In genomic region chr22:39177456-39177775, GRCh38 we compare ENCODE assay signal across 13 cellular contexts. TPM values are rescaled to one million over a fixed set of nuclear protein-coding genes. Genes with fewer than 3 reads are reported as not detected.
DNase-seq lines count a peak whose midpoint lies in the region; ATAC-seq and TF ChIP-seq lines count a peak whose summit lies in the region.
"Had no signal": no experiment of that assay in that cellular context is flagged by ENCODE, and none has a peak within 500 bp of the region (broad histone marks: within the 10 kb centered on the region; RNA-seq: fewer than 3 reads in every experiment).

No MANE protein-coding gene starts in this region.

- H3K4me3 Mint-ChIP-seq in activated naive CD8-positive, alpha-beta T cell treated with anti-CD3 and anti-CD28 coated beads, Interleukin-2, amount 10 ng/mL, durations not matched to agents 7 days and 5 days, result no peak overlapping the region
- no peak overlapping the region for H3K4me3 Mint-ChIP-seq in activated naive CD8-positive, alpha-beta T cell treated with anti-CD3 and anti-CD28 coated beads, Interleukin-2, amount 50 U/mL, for 24 hours
- H3K4me3 Mint-ChIP-seq in type B pancreatic cell, result no peak overlapping the region
- H3K4me3 Mint-ChIP-seq: activated naive CD4-positive, alpha-beta T cell treated with anti-CD3 and anti-CD28 coated beads for 36 hours; neural crest cell had no signal

- no peaks in the 10 kb centered on the region for H3K27me3 ChIP-seq in adipocyte (replicated peaks; ENCODE audit: control insufficient read depth, insufficient read depth, low read length)

- H3K9ac ChIP-seq in adipocyte (ENCODE audit: low read length), result peak overlapping the region; percentile 5

- H3K4me1 Mint-ChIP-seq in activated naive CD8-positive, alpha-beta T cell treated with anti-CD3 and anti-CD28 coated beads, Interleukin-2, amount 10 ng/mL, durations not matched to agents 7 days and 5 days, result peaks cover 24% of the 10 kb centered on the region
- peaks cover 37% of the 10 kb centered on the region for H3K4me1 Mint-ChIP-seq in activated naive CD8-positive, alpha-beta T cell treated with anti-CD3 and anti-CD28 coated beads, Interleukin-2, amount 50 U/mL, for 24 hours
- H3K4me1 Mint-ChIP-seq in type B pancreatic cell (ENCODE audit: unreplicated experiment), result peaks cover 36% of the 10 kb centered on the region

- DNase-seq in activated naive CD8-positive, alpha-beta T cell treated with anti-CD3 and anti-CD28 coated beads, Interleukin-2, amount 10 ng/mL, durations not matched to agents 7 days and 5 days, result peak; percentile 39
- no peak for DNase-seq in activated naive CD8-positive, alpha-beta T cell treated with anti-CD3 and anti-CD28 coated beads, Interleukin-2, amount 50 U/mL, for 24 hours
- DNase-seq in adipocyte (ENCODE audit: low read depth) (no peak), mesenteric fat pad (ENCODE audit: low spot score) (peak; percentile 57), type B pancreatic cell (ENCODE audit: extremely low spot score, unreplicated experiment) (peak; percentile 63), D341Med (ENCODE audit: low spot score) (no peak), head of caudate nucleus (no peak)
- DNase-seq: activated naive CD4-positive, alpha-beta T cell treated with anti-CD3 and anti-CD28 coated beads for 36 hours; hippocampal formation; stimulated activated CD4-positive, alpha-beta T cell treated with anti-CD3 and anti-CD28 coated beads, Interleukin-4, amount 100 ng/mL, for 1 hour had no signal

- POLR2A ChIA-PET in activated naive CD8-positive, alpha-beta T cell treated with anti-CD3 and anti-CD28 coated beads, Interleukin-2, amount 10 ng/mL, durations not matched to agents 7 days and 5 days (lab: Charles Lee), result interaction anchor here (0.5 to 0.9 kb wide), 3 partner anchors 39 to 142 kb away, joined by 3 to 4 read pairs (median 3); partner anchors contain the start of gene RPL3

- TF ChIP-seq CTCF in type B pancreatic cell (conservative IDR thresholded peaks at IDR 0.05), result no peak

- intact Hi-C loops in head of caudate nucleus (cut with DNase I), result no loop called here

- peaks cover 32% of the 10 kb centered on the region for H3K4me1 ChIP-seq in adipocyte (ENCODE audit: control insufficient read depth, insufficient read depth, low read length)

- peak overlapping the region; percentile 60 for H3K27ac Mint-ChIP-seq in activated naive CD8-positive, alpha-beta T cell treated with anti-CD3 and anti-CD28 coated beads, Interleukin-2, amount 10 ng/mL, durations not matched to agents 7 days and 5 days
- H3K27ac Mint-ChIP-seq in activated naive CD8-positive, alpha-beta T cell treated with anti-CD3 and anti-CD28 coated beads, Interleukin-2, amount 50 U/mL, for 24 hours, result no peak overlapping the region
- H3K27ac Mint-ChIP-seq in type B pancreatic cell, result no peak overlapping the region
- H3K27ac Mint-ChIP-seq: activated naive CD4-positive, alpha-beta T cell treated with anti-CD3 and anti-CD28 coated beads for 36 hours had no signal

- no peaks in the 10 kb centered on the region for H3K9me3 Mint-ChIP-seq in activated naive CD8-positive, alpha-beta T cell treated with anti-CD3 and anti-CD28 coated beads, Interleukin-2, amount 10 ng/mL, durations not matched to agents 7 days and 5 days
- H3K9me3 Mint-ChIP-seq in activated naive CD8-positive, alpha-beta T cell treated with anti-CD3 and anti-CD28 coated beads, Interleukin-2, amount 50 U/mL, for 24 hours, result no peaks in the 10 kb centered on the region
- no peaks in the 10 kb centered on the region for H3K9me3 Mint-ChIP-seq in type B pancreatic cell
- H3K9me3 Mint-ChIP-seq: activated naive CD4-positive, alpha-beta T cell treated with anti-CD3 and anti-CD28 coated beads for 36 hours; neural crest cell had no signal

- H3K36me3 ChIP-seq in adipocyte (ENCODE audit: control insufficient read depth, insufficient read depth, low read length, severe bottlenecking), result no peaks in the 10 kb centered on the region
- H3K36me3 ChIP-seq: thoracic aorta had no signal

- ATAC-seq in activated naive CD8-positive, alpha-beta T cell treated with anti-CD3 and anti-CD28 coated beads, Interleukin-2, amount 10 ng/mL, durations not matched to agents 7 days and 5 days (ENCODE audit: low read depth), result peak; percentile 7
- ATAC-seq in activated naive CD8-positive, alpha-beta T cell treated with anti-CD3 and anti-CD28 coated beads, Interleukin-2, amount 50 U/mL, for 24 hours, result no peak
- no peak for ATAC-seq in GM19455 (IDR thresholded peaks at IDR 0.05; ENCODE audit: unreplicated experiment)

- no peak overlapping the region for H3K4me3 ChIP-seq in adipocyte (ENCODE audit: low read length)
- H3K4me3 ChIP-seq: thoracic aorta had no signal

- H3K9me3 ChIP-seq in adipocyte (ENCODE audit: control insufficient read depth, low read length), result no peaks in the 10 kb centered on the region
- H3K9me3 ChIP-seq: thoracic aorta had no signal

- H3K27me3 Mint-ChIP-seq in activated naive CD8-positive, alpha-beta T cell treated with anti-CD3 and anti-CD28 coated beads, Interleukin-2, amount 10 ng/mL, durations not matched to agents 7 days and 5 days, result no peaks in the 10 kb centered on the region
- no peaks in the 10 kb centered on the region for H3K27me3 Mint-ChIP-seq in activated naive CD8-positive, alpha-beta T cell treated with anti-CD3 and anti-CD28 coated beads, Interleukin-2, amount 50 U/mL, for 24 hours
- H3K27me3 Mint-ChIP-seq in type B pancreatic cell, result no peaks in the 10 kb centered on the region

- H3K36me3 Mint-ChIP-seq in activated naive CD8-positive, alpha-beta T cell treated with anti-CD3 and anti-CD28 coated beads, Interleukin-2, amount 10 ng/mL, durations not matched to agents 7 days and 5 days, result no peaks in the 10 kb centered on the region
- H3K36me3 Mint-ChIP-seq in activated naive CD8-positive, alpha-beta T cell treated with anti-CD3 and anti-CD28 coated beads, Interleukin-2, amount 50 U/mL, for 24 hours (ENCODE audit: low read depth), result no peaks in the 10 kb centered on the region
- no peaks in the 10 kb centered on the region for H3K36me3 Mint-ChIP-seq in type B pancreatic cell

RNA-seq across cellular contexts. Expression of gene CBX7, which starts 24.9 kb away (rescaled TPM):
- total RNA-seq in activated naive CD8-positive, alpha-beta T cell treated with anti-CD3 and anti-CD28 coated beads, Interleukin-2, amount 10 ng/mL, durations not matched to agents 7 days and 5 days, result 10 to 100 TPM; 64.2 to 71.3 TPM
- total RNA-seq in mesenteric fat pad, result 30.8 TPM
- 4.8 and 5.0 TPM in 2 replicates for total RNA-seq in type B pancreatic cell (ENCODE audit: low replicate concordance)

Comparison
In these comparisons a context has a peak if more than half of its experiments do, and no peak if none do; other contexts are left out.
1. DNase-seq: peak in activated naive CD8-positive, alpha-beta T cell treated with anti-CD3 and anti-CD28 coated beads, Interleukin-2, amount 10 ng/mL, durations not matched to agents 7 days and 5 days (single experiment), mesenteric fat pad (single experiment) and type B pancreatic cell (single experiment); none in activated naive CD8-positive, alpha-beta T cell treated with anti-CD3 and anti-CD28 coated beads, Interleukin-2, amount 50 U/mL, for 24 hours (single experiment), adipocyte (single experiment), D341Med (single experiment) and head of caudate nucleus (0 of 42).